In the genomic region with DNA sequence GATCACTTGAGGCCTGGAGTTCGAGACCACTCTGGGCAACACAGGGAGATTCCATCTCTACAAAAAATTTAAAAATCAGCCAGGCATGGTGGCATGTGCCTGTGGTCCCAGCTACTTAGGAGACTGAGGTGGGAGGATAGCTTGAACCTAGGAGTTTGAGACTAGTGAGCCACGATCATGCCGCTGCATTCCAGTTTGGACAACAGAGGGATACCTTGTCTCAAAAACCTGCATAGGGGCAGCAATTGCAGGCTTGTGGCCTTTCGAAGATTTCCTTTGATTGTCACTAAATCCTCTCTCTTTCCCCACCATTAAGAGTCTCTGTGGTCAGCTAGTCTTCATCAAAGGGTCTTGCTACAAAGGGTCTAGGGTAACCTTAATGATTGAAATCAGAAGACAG, we compare ENCODE assay signal across 12 cellular contexts.
A peak's percentile ranks its signal among the peaks of the same experiment; 100 is the strongest.
DNase-seq lines count a peak whose midpoint lies in the region; ATAC-seq and TF ChIP-seq lines count a peak whose summit lies in the region.
"Had no signal": no experiment of that assay in that cellular context is flagged by ENCODE, and none has a peak within 500 bp of the region (broad histone marks: within the 10 kb centered on the region; RNA-seq: fewer than 3 reads in every experiment).

No MANE protein-coding gene starts in this region.

- POLR2A ChIA-PET in T-cell (lab: Charles Lee) (interaction anchor here (0.5 to 0.7 kb wide), 4 partner anchors 28 to 318 kb away, joined by 3 to 4 read pairs (median 4); no protein-coding TSS in a partner anchor), A673 (lab: Charles Lee; ENCODE audit: low non-redundant PET) (no interaction called here)

- TF ChIP-seq CTCF in endothelial cell (IDR thresholded peaks at IDR 0.05; ENCODE audit: unreplicated experiment) (no peak), A673 (conservative IDR thresholded peaks at IDR 0.05; ENCODE audit: low read depth, low read length) (no peak)

- no TSS peak for BruUV-seq in A673 (replicated peaks; lab: Mats Ljungman, UMichigan)

- H3K27ac ChIP-seq in subcutaneous abdominal adipose tissue (ENCODE audit: low read depth, low read length) (peak overlapping the region; percentile 78), A673 (ENCODE audit: low read depth, low read length, poor library complexity, severe bottlenecking) (no peak overlapping the region)
- H3K27ac ChIP-seq: cardiac muscle cell, vagina had no signal

- H3K4me3 Mint-ChIP-seq in activated naive CD4-positive, alpha-beta T cell treated with anti-CD3 and anti-CD28 coated beads, Interleukin-2, amount 10 ng/mL, durations not matched to agents 7 days and 5 days, result peak overlapping the region; percentile 88
- peak overlapping the region; percentile 84 to 98 (median 89) for H3K4me3 Mint-ChIP-seq in T-cell
- peak overlapping the region; percentile 77 for H3K4me3 Mint-ChIP-seq in endothelial cell (ENCODE audit: unreplicated experiment)

- H3K36me3 ChIP-seq in subcutaneous abdominal adipose tissue (ENCODE audit: control insufficient read depth in 5 of 5, insufficient read depth in 5 of 5, low read length in 5 of 5) (peaks cover 0 to 4% (median 0%) of the 10 kb centered on the region in 5 donors), A673 (ENCODE audit: insufficient read depth, low read length, poor library complexity, severe bottlenecking) (no peaks in the 10 kb centered on the region)
- H3K36me3 ChIP-seq: cardiac muscle cell, vagina had no signal

- peak overlapping the region; percentile 98 for H3K27ac Mint-ChIP-seq in activated naive CD4-positive, alpha-beta T cell treated with anti-CD3 and anti-CD28 coated beads, Interleukin-2, amount 10 ng/mL, durations not matched to agents 7 days and 5 days
- H3K27ac Mint-ChIP-seq in T-cell, result peak overlapping the region; percentile 94 to 99
- peak overlapping the region; percentile 93 for H3K27ac Mint-ChIP-seq in endothelial cell (ENCODE audit: unreplicated experiment)

- H3K4me1 ChIP-seq in subcutaneous abdominal adipose tissue (ENCODE audit: control insufficient read depth in 5 of 5, insufficient read depth in 5 of 5, low read length in 5 of 5) (peaks cover 5 to 81% (median 49%) of the 10 kb centered on the region in 5 donors), A673 (ENCODE audit: insufficient read depth, low read length, poor library complexity, severe bottlenecking) (peaks cover 64% of the 10 kb centered on the region)

- intact Hi-C loops in A673 (cut with micrococcal nuclease; ENCODE audit: unreplicated experiment), result loop anchor here (10.0 kb wide), 1 partner anchor 241 kb away; no protein-coding TSS in a partner anchor
- intact Hi-C loops in posterior cingulate gyrus (cut with DNase I), result no loop called here

- H3K9ac ChIP-seq in subcutaneous abdominal adipose tissue (ENCODE audit: low read length in 5 of 5), result no peak overlapping the region

- peaks cover 86% of the 10 kb centered on the region for H3K4me1 Mint-ChIP-seq in activated naive CD4-positive, alpha-beta T cell treated with anti-CD3 and anti-CD28 coated beads, Interleukin-2, amount 10 ng/mL, durations not matched to agents 7 days and 5 days
- H3K4me1 Mint-ChIP-seq in T-cell (peaks cover 79 to 91% (median 88%) of the 10 kb centered on the region in 3 donors), endothelial cell (ENCODE audit: unreplicated experiment) (peaks cover 63% of the 10 kb centered on the region)

- no peak for ATAC-seq in T-cell (replicated peaks in 1 of 4)

- peaks cover 2% of the 10 kb centered on the region for H3K9me3 Mint-ChIP-seq in activated naive CD4-positive, alpha-beta T cell treated with anti-CD3 and anti-CD28 coated beads, Interleukin-2, amount 10 ng/mL, durations not matched to agents 7 days and 5 days
- H3K9me3 Mint-ChIP-seq in T-cell (peaks cover 0 to 4% (median 0%) of the 10 kb centered on the region in 3 donors), endothelial cell (ENCODE audit: unreplicated experiment) (no peaks in the 10 kb centered on the region)

- CTCF ChIA-PET in activated naive CD4-positive, alpha-beta T cell treated with anti-CD3 and anti-CD28 coated beads, Interleukin-2, amount 10 ng/mL, durations not matched to agents 7 days and 5 days (lab: Charles Lee), result no interaction called here
- CTCF ChIA-PET in T-cell (lab: Charles Lee), result interaction anchor here in 1 of 2 donors (0.7 kb wide), 1 partner anchor 40 kb away, joined by 3 read pairs; no protein-coding TSS in a partner anchor
- CTCF ChIA-PET in A673 (lab: Charles Lee), result interaction anchor here (0.8 kb wide), 1 partner anchor 91 kb away, joined by 4 read pairs; no protein-coding TSS in a partner anchor

- H3K36me3 Mint-ChIP-seq in activated naive CD4-positive, alpha-beta T cell treated with anti-CD3 and anti-CD28 coated beads, Interleukin-2, amount 10 ng/mL, durations not matched to agents 7 days and 5 days, result peaks cover 34% of the 10 kb centered on the region
- H3K36me3 Mint-ChIP-seq in T-cell, result peaks cover 19% of the 10 kb centered on the region
- peaks cover 14% of the 10 kb centered on the region for H3K36me3 Mint-ChIP-seq in endothelial cell (ENCODE audit: low read depth, unreplicated experiment)

- H3K27me3 Mint-ChIP-seq in activated naive CD4-positive, alpha-beta T cell treated with anti-CD3 and anti-CD28 coated beads, Interleukin-2, amount 10 ng/mL, durations not matched to agents 7 days and 5 days, result no peaks in the 10 kb centered on the region
- H3K27me3 Mint-ChIP-seq in T-cell (no peaks in the 10 kb centered on the region), endothelial cell (ENCODE audit: unreplicated experiment) (peaks cover 13% of the 10 kb centered on the region)

- H3K4me3 ChIP-seq in subcutaneous abdominal adipose tissue (ENCODE audit: low read depth in 1 of 5, low read length in 5 of 5), result peak overlapping the region in 2 of 5 donors; percentile 54 to 61
- no peak overlapping the region for H3K4me3 ChIP-seq in A673 (ENCODE audit: low read depth, low read length, poor library complexity, severe bottlenecking)
- H3K4me3 ChIP-seq: cardiac muscle cell had no signal

- H3K27me3 ChIP-seq in subcutaneous abdominal adipose tissue (ENCODE audit: control insufficient read depth in 5 of 5, insufficient read depth in 4 of 5, low read length in 5 of 5) (no peaks in the 10 kb centered on the region), A673 (replicated peaks; ENCODE audit: insufficient read depth, low read depth, low read length, poor library complexity) (no peaks in the 10 kb centered on the region)
- H3K27me3 ChIP-seq: cardiac muscle cell, vagina had no signal

- no peak for DNase-seq in activated naive CD4-positive, alpha-beta T cell treated with anti-CD3 and anti-CD28 coated beads, Interleukin-2, amount 10 ng/mL, durations not matched to agents 7 days and 5 days
- no peak for DNase-seq in activated naive CD4-positive, alpha-beta T cell (lab: John Stamatoyannopoulos, UW)
- DNase-seq in T-cell, result no peak
- DNase-seq in endothelial cell (ENCODE audit: low spot score), result no peak
- DNase-seq in A673 (ENCODE audit: low spot score), result no peak
- no peak for DNase-seq in posterior cingulate gyrus
- DNase-seq in NCI-H524 treated with DMSO at 0.1 percent for 48 hours (lab: John Stamatoyannopoulos, UW), result no peak
- DNase-seq: NCI-H1092, nucleus accumbens had no signal

- H3K9me3 ChIP-seq in subcutaneous abdominal adipose tissue (ENCODE audit: control insufficient read depth in 5 of 5, low read length in 5 of 5), result no peaks in the 10 kb centered on the region
- no peaks in the 10 kb centered on the region for H3K9me3 ChIP-seq in A673 (ENCODE audit: low read depth, low read length, poor library complexity, severe bottlenecking)
- H3K9me3 ChIP-seq: vagina had no signal
